In the genomic region with DNA sequence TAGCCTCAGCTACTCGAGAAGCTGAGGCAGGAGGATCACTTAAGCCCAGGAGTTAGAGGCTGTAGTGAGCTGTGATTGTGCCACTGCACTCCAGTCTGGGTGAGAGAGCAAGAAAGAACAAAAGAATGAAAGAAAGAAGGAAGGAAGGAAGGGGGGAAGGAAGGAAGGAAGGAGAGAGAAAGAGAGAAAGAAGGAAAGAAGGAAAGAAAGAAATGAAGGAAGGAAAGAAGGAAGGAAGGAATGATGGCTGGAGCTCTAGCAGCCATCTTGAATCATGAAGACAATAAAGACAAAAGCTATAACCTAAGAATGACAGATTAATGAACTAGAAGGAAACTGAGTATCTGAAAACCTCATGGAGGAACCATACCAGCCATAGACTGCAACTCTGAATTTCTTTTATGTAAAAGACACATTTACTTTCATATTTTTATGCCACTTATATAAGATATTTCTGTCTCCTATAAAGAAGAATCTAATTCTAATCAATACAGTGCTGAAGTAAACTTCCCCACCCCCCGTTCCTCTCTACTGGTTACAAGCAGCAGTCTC, we compare ENCODE assay signal across 20 cellular contexts.
DNase-seq lines count a peak whose midpoint lies in the region; ATAC-seq lines count a peak whose summit lies in the region.
"Had no signal": no experiment of that assay in that cellular context is flagged by ENCODE, and none has a peak within 500 bp of the region (broad histone marks: within the 10 kb centered on the region; RNA-seq: fewer than 3 reads in every experiment).

No MANE protein-coding gene starts in this region.

- H3K4me3 Mint-ChIP-seq in activated naive CD8-positive, alpha-beta T cell: no peak overlapping the region
- H3K4me3 Mint-ChIP-seq in activated naive CD8-positive, alpha-beta T cell treated with anti-CD3 and anti-CD28 coated beads for 36 hours: no peak overlapping the region
- peak overlapping the region in 2 of 4 donors; percentile 6 to 13 for H3K4me3 Mint-ChIP-seq in IgD-negative memory B cell
- H3K4me3 Mint-ChIP-seq in immature natural killer cell: no peak overlapping the region
- H3K4me3 Mint-ChIP-seq: H9 had no signal

- peaks cover 39% of the 10 kb centered on the region for H3K4me1 Mint-ChIP-seq in activated naive CD8-positive, alpha-beta T cell (ENCODE audit: low read depth)
- H3K4me1 Mint-ChIP-seq in activated naive CD8-positive, alpha-beta T cell treated with anti-CD3 and anti-CD28 coated beads for 36 hours: peaks cover 32% of the 10 kb centered on the region
- H3K4me1 Mint-ChIP-seq in IgD-negative memory B cell (peaks cover 24 to 57% (median 49%) of the 10 kb centered on the region in 3 donors), immature natural killer cell (peaks cover 56 to 72% of the 10 kb centered on the region in 2 donors)

- DNase-seq in activated naive CD8-positive, alpha-beta T cell treated with anti-CD3 and anti-CD28 coated beads for 36 hours: no peak
- DNase-seq in immature natural killer cell (no peak), G401 (ENCODE audit: low spot score) (no peak)
- DNase-seq: activated CD8-positive, alpha-beta memory T cell treated with anti-CD3 and anti-CD28 coated beads, Interleukin-2, amount 50 U/mL, for 4 hours; anterior cingulate cortex; Caco-2; DMS53; H9; mucosa of descending colon; NCI-H1417; NCI-H2029 treated with DMSO at 0.1 percent for 48 hours; NCI-H2227 treated with DMSO at 0.1 percent for 48 hours; NCI-H526; OCI-M1; ovary; thyroid gland had no signal

- peak overlapping the region; percentile 2 for H3K27ac Mint-ChIP-seq in activated naive CD8-positive, alpha-beta T cell
- no peak overlapping the region for H3K27ac Mint-ChIP-seq in activated naive CD8-positive, alpha-beta T cell treated with anti-CD3 and anti-CD28 coated beads for 36 hours
- H3K27ac Mint-ChIP-seq in IgD-negative memory B cell (peak overlapping the region in 2 of 3 donors; percentile 78 to 82), immature natural killer cell (peak overlapping the region in 4 of 6 donors; percentile 35 to 70 (median 61))
- H3K27ac Mint-ChIP-seq: H9 had no signal

- no peaks in the 10 kb centered on the region for H3K36me3 Mint-ChIP-seq in activated naive CD8-positive, alpha-beta T cell
- H3K36me3 Mint-ChIP-seq in activated naive CD8-positive, alpha-beta T cell treated with anti-CD3 and anti-CD28 coated beads for 36 hours: peaks cover 3% of the 10 kb centered on the region
- H3K36me3 Mint-ChIP-seq in IgD-negative memory B cell: no peaks in the 10 kb centered on the region
- H3K36me3 Mint-ChIP-seq in immature natural killer cell: peaks cover 0 to 6% (median 3%) of the 10 kb centered on the region in 3 donors

- no peaks in the 10 kb centered on the region for H3K27me3 Mint-ChIP-seq in activated naive CD8-positive, alpha-beta T cell
- no peaks in the 10 kb centered on the region for H3K27me3 Mint-ChIP-seq in activated naive CD8-positive, alpha-beta T cell treated with anti-CD3 and anti-CD28 coated beads for 36 hours
- no peaks in the 10 kb centered on the region for H3K27me3 Mint-ChIP-seq in IgD-negative memory B cell
- peaks cover 2 to 4% (median 3%) of the 10 kb centered on the region in 3 donors for H3K27me3 Mint-ChIP-seq in immature natural killer cell (ENCODE audit: low read depth in 3 of 3)

- in situ Hi-C loops in G401 (cut with HindIII; ENCODE audit: low sequenced_read_pairs): no loop called here

- no peaks in the 10 kb centered on the region for H3K9me3 Mint-ChIP-seq in activated naive CD8-positive, alpha-beta T cell (ENCODE audit: low read depth)
- peaks cover 6% of the 10 kb centered on the region for H3K9me3 Mint-ChIP-seq in activated naive CD8-positive, alpha-beta T cell treated with anti-CD3 and anti-CD28 coated beads for 36 hours
- H3K9me3 Mint-ChIP-seq in IgD-negative memory B cell: no peaks in the 10 kb centered on the region
- H3K9me3 Mint-ChIP-seq in immature natural killer cell: no peaks in the 10 kb centered on the region

- ATAC-seq in esophagus mucosa: no peak
- no peak for ATAC-seq in GM19351 (IDR thresholded peaks at IDR 0.05; ENCODE audit: unreplicated experiment)
